ENCODE assay signal across 15 cellular contexts in the genomic region with DNA sequence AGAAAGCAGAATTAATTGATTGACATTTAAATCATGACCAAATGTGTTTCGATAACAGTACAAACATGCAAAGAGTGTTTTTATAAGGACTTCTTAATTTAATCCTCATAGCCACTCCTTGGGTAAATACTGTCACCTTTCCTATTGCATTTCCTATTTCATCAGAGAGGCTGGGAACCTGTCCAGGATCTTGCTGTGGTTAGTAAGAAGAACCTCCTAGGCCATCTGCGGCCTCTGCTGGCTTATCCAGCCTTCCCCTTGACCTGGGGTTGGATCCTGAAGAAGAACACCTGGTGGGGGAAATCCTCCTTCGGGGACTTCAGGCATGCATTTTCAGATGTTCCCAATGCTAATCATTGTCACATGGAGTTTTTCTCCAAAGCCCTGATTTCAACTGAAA. TPM values are rescaled to one million over a fixed set of nuclear protein-coding genes. Genes with fewer than 3 reads are reported as not detected.
DNase-seq lines count a peak whose midpoint lies in the region; ATAC-seq, FAIRE-seq and TF ChIP-seq lines count a peak whose summit lies in the region.
"Had no signal": no experiment of that assay in that cellular context is flagged by ENCODE, and none has a peak within 500 bp of the region (broad histone marks: within the 10 kb centered on the region; RNA-seq: fewer than 3 reads in every experiment).

No MANE protein-coding gene starts in this region.

- 41 to 43% methylated on average over 3 of the region's 3 CpGs for WGBS in pancreas, 2 donors

- TF ChIP-seq CTCF in pancreas (IDR thresholded peaks at IDR 0.05) = no peak
- TF ChIP-seq CTCF in kidney (IDR thresholded peaks at IDR 0.05; ENCODE audit: borderline replicate concordance, extremely low read depth, insufficient read depth) = no peak

- intact Hi-C loops in pancreas (cut with DNase I) (no loop called here), kidney (cut with DNase I) (no loop called here)

- H3K9me3 ChIP-seq in pancreas = no peaks in the 10 kb centered on the region
- H3K9me3 ChIP-seq in kidney (ENCODE audit: control insufficient read depth in 1 of 2, low read length in 2 of 2) = no peaks in the 10 kb centered on the region
- H3K9me3 ChIP-seq: HAP-1 had no signal

- H3K36me3 ChIP-seq in pancreas = no peaks in the 10 kb centered on the region
- H3K36me3 ChIP-seq in kidney (ENCODE audit: control insufficient read depth in 1 of 2, insufficient read depth in 2 of 2, low read length in 2 of 2) = no peaks in the 10 kb centered on the region
- H3K36me3 ChIP-seq: HAP-1 had no signal

- H3K27me3 ChIP-seq in pancreas = no peaks in the 10 kb centered on the region

- H3K4me3 ChIP-seq in pancreas (no peak overlapping the region), kidney (ENCODE audit: low read length in 2 of 2) (no peak overlapping the region)
- H3K4me3 ChIP-seq: HAP-1 had no signal

- H3K4me1 ChIP-seq in pancreas = no peaks in the 10 kb centered on the region
- no peaks in the 10 kb centered on the region for H3K4me1 ChIP-seq in kidney (ENCODE audit: control insufficient read depth in 1 of 2, insufficient read depth in 1 of 2, low read depth in 1 of 2, low read length in 2 of 2)
- H3K4me1 ChIP-seq: HAP-1, parathyroid adenoma had no signal

- H3K27ac ChIP-seq in pancreas (no peak overlapping the region), kidney (ENCODE audit: low read depth in 2 of 2, low read length in 2 of 2) (no peak overlapping the region)
- H3K27ac ChIP-seq: parathyroid adenoma had no signal

- peak; percentile 89 for ATAC-seq in esophagus mucosa
- peak; percentile 63 to 82 (median 76) for ATAC-seq in pancreas
- ATAC-seq: activated CD4-positive, alpha-beta T cell treated with anti-CD3 and anti-CD28 coated beads for 36 hours had no signal

- FAIRE-seq in pancreas (lab: Jason Lieb, UNC) = no peak
- FAIRE-seq in kidney (lab: Jason Lieb, UNC) = no peak
- FAIRE-seq: islet of Langerhans had no signal

- peak; percentile 66 for DNase-seq in Daoy (ENCODE audit: low read depth)
- peak; percentile 21 for DNase-seq in NCI-H2196 treated with DMSO at 0.1 percent for 48 hours (lab: John Stamatoyannopoulos, UW; ENCODE audit: unreplicated experiment)
- DNase-seq in pancreas = peak in 3 of 6 donors; percentile 25 to 40 (median 37)
- no peak for DNase-seq in inferior parietal cortex (ENCODE audit: extremely low spot score)
- no peak for DNase-seq in mesenteric fat pad (ENCODE audit: low spot score)
- no peak for DNase-seq in NCI-H2171 treated with DMSO at 0.1 percent for 48 hours (lab: John Stamatoyannopoulos, UW)
- no peak for DNase-seq in kidney
- DNase-seq: activated CD4-positive, alpha-beta T cell treated with anti-CD3 and anti-CD28 coated beads for 36 hours; activated gamma-delta T cell treated with Interleukin-2 at 50 U/mL for 16 hours; endodermal cell; NCI-H1417 had no signal

- H3K9ac ChIP-seq in kidney (ENCODE audit: low read length in 2 of 2) = no peak overlapping the region
- H3K9ac ChIP-seq: parathyroid adenoma had no signal

RNA-seq across cellular contexts. Expression of a gene that starts 25.5 kb away (rescaled TPM):
- total RNA-seq in Daoy (2014; rRNA removed; shearing (Covaris generic)) = 1.0 TPM in 1 of 2 replicates, not detected in the other
- total RNA-seq in esophagus mucosa (0.56 TPM), pancreas (10 to 100 TPM in 1 of 6 donors, under 1 TPM in 3, not detected in 2; 0.54 to 16.8 (median 0.70) TPM), mesenteric fat pad (194 TPM), kidney (4.0 TPM)
- polyA plus RNA-seq in pancreas (under 1 TPM; 0.23 to 0.68 TPM), kidney (ENCODE audit: insufficient read depth, low read depth, low replicate concordance) (0.71 TPM)
- total RNA-seq: activated CD4-positive, alpha-beta T cell treated with anti-CD3 and anti-CD28 coated beads for 36 hours had no signal

RNA-seq across cellular contexts. Expression of a gene that starts 28.5 kb away (rescaled TPM):
- 2.5 and 2.8 TPM in 2 replicates for total RNA-seq in Daoy (2014; rRNA removed; shearing (Covaris generic))
- not detected for total RNA-seq in esophagus mucosa
- total RNA-seq in pancreas = 1 to 10 TPM in 2 of 6 donors, under 1 TPM in 3, not detected in 1; 0.16 to 2.5 (median 0.40) TPM
- under 1 TPM; 0.09 to 0.15 TPM for polyA plus RNA-seq in pancreas
- total RNA-seq in mesenteric fat pad = 8.0 TPM
- total RNA-seq in kidney = 0.50 TPM
- not detected for polyA plus RNA-seq in kidney (ENCODE audit: insufficient read depth, low read depth, low replicate concordance)
- total RNA-seq: activated CD4-positive, alpha-beta T cell treated with anti-CD3 and anti-CD28 coated beads for 36 hours; endodermal cell had no signal

Comparison
In these comparisons a context has a peak if more than half of its experiments do, and no peak if none do; other contexts are left out.
1. DNase-seq: peak in Daoy (single experiment) and NCI-H2196 treated with DMSO at 0.1 percent for 48 hours (single experiment); none in inferior parietal cortex (single experiment), mesenteric fat pad (single experiment), NCI-H2171 treated with DMSO at 0.1 percent for 48 hours (single experiment) and kidney (single experiment).
2. RNA of a gene that starts 25.5 kb away (total RNA-seq): 194 TPM in mesenteric fat pad (single experiment); 4.0 TPM in kidney (single experiment), 1.0 TPM in Daoy, 0.54 to 16.8 TPM in pancreas and 0.56 TPM in esophagus mucosa (single experiment); every median in the first group is over 10 times any median in the second.